ENCODE assay signal across 8 cellular contexts in genomic region chr9:129887210-129888084, GRCh38. TPM values are rescaled to one million over a fixed set of nuclear protein-coding genes. Genes with fewer than 3 reads are reported as not detected.
DNase-seq lines count a peak whose midpoint lies in the region; ATAC-seq, FAIRE-seq and TF ChIP-seq lines count a peak whose summit lies in the region.

No MANE protein-coding gene starts in this region.

- H3K4me2 ChIP-seq in DND-41 (ENCODE audit: insufficient read depth, low read length) (peak overlapping the region; percentile 75), OCI-LY3 (ENCODE audit: low read length) (peak overlapping the region; percentile 76)

- peaks cover 86% of the 10 kb centered on the region for H3K4me1 ChIP-seq in DND-41 (ENCODE audit: insufficient read depth, low read length)
- peaks cover 86% of the 10 kb centered on the region for H3K4me1 ChIP-seq in OCI-LY3 (ENCODE audit: low read length)

- peaks cover 66% of the 10 kb centered on the region for H3K79me2 ChIP-seq in DND-41 (ENCODE audit: insufficient read depth, low read length)
- peaks cover 33% of the 10 kb centered on the region for H3K79me2 ChIP-seq in OCI-LY3 (ENCODE audit: low read length)

- H3K36me3 Mint-ChIP-seq in activated naive CD8-positive, alpha-beta T cell: peaks cover 9% of the 10 kb centered on the region
- H3K36me3 Mint-ChIP-seq in memory B cell: peaks cover 8% of the 10 kb centered on the region

- H4K20me1 ChIP-seq in DND-41 (ENCODE audit: insufficient read depth, low read length) (no peaks in the 10 kb centered on the region), OCI-LY3 (ENCODE audit: insufficient read depth, low read length) (peaks cover 40% of the 10 kb centered on the region)

- H3K4me3 ChIP-seq in DND-41 (ENCODE audit: low read depth in 1 of 2, low read length in 2 of 2) (peak overlapping the region; percentile 22 to 63; a peak in 3 of 4 replicates), OCI-LY3 (ENCODE audit: low read length) (peak overlapping the region; percentile 56)

- H3K27ac ChIP-seq in DND-41 (ENCODE audit: low read length) (peak overlapping the region; percentile 97), OCI-LY3 (ENCODE audit: low read length) (peak overlapping the region; percentile 95), temporal lobe (ENCODE audit: low read depth, low read length) (peak overlapping the region; percentile 92)

- no peak overlapping the region for H2AFZ ChIP-seq in DND-41 (ENCODE audit: low read depth, low read length)
- no peak overlapping the region for H2AFZ ChIP-seq in OCI-LY3 (ENCODE audit: low read depth, low read length)

- peak overlapping the region; percentile 76 for H3K9ac ChIP-seq in DND-41 (ENCODE audit: low read depth, low read length)
- H3K9ac ChIP-seq in OCI-LY3 (ENCODE audit: low read length): peak overlapping the region; percentile 48

- H3K36me3 ChIP-seq in DND-41 (ENCODE audit: insufficient read depth, low read length): peaks cover 29% of the 10 kb centered on the region
- H3K36me3 ChIP-seq in OCI-LY3 (replicated peaks; ENCODE audit: low read depth, low read length): peaks cover 39% of the 10 kb centered on the region

- ATAC-seq in DND-41 (ENCODE audit: insufficient read depth, low read depth) (no peak), memory B cell (ENCODE audit: low read depth) (peak; percentile 4), HG03095 (IDR thresholded peaks at IDR 0.05; ENCODE audit: unreplicated experiment) (no peak)

- TF ChIP-seq CTCF in DND-41 (IDR thresholded peaks at IDR 0.05; ENCODE audit: borderline replicate concordance, extremely low read depth, low read length, poor library complexity, severe bottlenecking): peak; percentile 43
- TF ChIP-seq CTCF in OCI-LY3 (IDR thresholded peaks at IDR 0.05; ENCODE audit: low read depth, low read length): no peak

- H3K27ac Mint-ChIP-seq in activated naive CD8-positive, alpha-beta T cell: peak overlapping the region; percentile 100
- H3K27ac Mint-ChIP-seq in memory B cell: peak overlapping the region; percentile 97

- no peaks in the 10 kb centered on the region for H3K9me3 Mint-ChIP-seq in activated naive CD8-positive, alpha-beta T cell (ENCODE audit: low read depth)
- H3K9me3 Mint-ChIP-seq in memory B cell: no peaks in the 10 kb centered on the region

- peak overlapping the region; percentile 91 for H3K4me3 Mint-ChIP-seq in activated naive CD8-positive, alpha-beta T cell
- H3K4me3 Mint-ChIP-seq in memory B cell: peak overlapping the region; percentile 80

- H3K9me3 ChIP-seq in DND-41 (ENCODE audit: insufficient read depth, low read length, severe bottlenecking): no peaks in the 10 kb centered on the region
- no peaks in the 10 kb centered on the region for H3K9me3 ChIP-seq in OCI-LY3 (ENCODE audit: insufficient read depth, low read length)

- peak; percentile 66 for DNase-seq in DND-41
- peak; percentile 45 to 48 for DNase-seq in memory B cell (ENCODE audit: low spot score in 2 of 2)
- DNase-seq in H54 (ENCODE audit: insufficient read length, low spot score): no peak
- DNase-seq in Ammon's horn (ENCODE audit: low spot score): no peak

- peaks cover 79% of the 10 kb centered on the region for H3K4me1 Mint-ChIP-seq in activated naive CD8-positive, alpha-beta T cell (ENCODE audit: low read depth)
- H3K4me1 Mint-ChIP-seq in memory B cell: peaks cover 63% of the 10 kb centered on the region

- TF ChIP-seq POLR2A in H54 (IDR thresholded peaks at IDR 0.05; ENCODE audit: low read depth, low read length): no peak

- H3K27me3 ChIP-seq in DND-41 (ENCODE audit: insufficient read depth, low read length, poor library complexity) (no peaks in the 10 kb centered on the region), OCI-LY3 (ENCODE audit: low read depth, low read length) (no peaks in the 10 kb centered on the region)

- FAIRE-seq in H54 (lab: Jason Lieb, UNC): no peak

- no peaks in the 10 kb centered on the region for H3K27me3 Mint-ChIP-seq in activated naive CD8-positive, alpha-beta T cell
- no peaks in the 10 kb centered on the region for H3K27me3 Mint-ChIP-seq in memory B cell

RNA-seq across cellular contexts. Expression of gene USP20, which starts 52.2 kb away (rescaled TPM):
- total RNA-seq in temporal lobe: 16.0 TPM

RNA-seq across cellular contexts. Expression of gene C9orf78, which starts 52.4 kb away (rescaled TPM):
- 35.7 TPM for total RNA-seq in temporal lobe

Comparison
In these comparisons a context has a peak if more than half of its experiments do, and no peak if none do; other contexts are left out.
1. DNase-seq: peak in DND-41 (single experiment) and memory B cell (2 of 2); none in H54 (single experiment) and Ammon's horn (single experiment).
2. Peak in every context shown above with its lines, with median percentiles within 50 percentile points of each other: H3K27ac ChIP-seq.